20 cellular contexts compared by ENCODE assay signal in genomic region chr3:85903434-85903833, GRCh38.
DNase-seq lines count a peak whose midpoint lies in the region; ATAC-seq, FAIRE-seq and TF ChIP-seq lines count a peak whose summit lies in the region.
"Had no signal": no experiment of that assay in that cellular context is flagged by ENCODE, and none has a peak within 500 bp of the region (broad histone marks: within the 10 kb centered on the region; RNA-seq: fewer than 3 reads in every experiment).

No MANE protein-coding gene starts in this region.

- H3F3A ChIP-seq in neural progenitor cell (ENCODE audit: low read depth) = no peaks in the 10 kb centered on the region

- POLR2A ChIA-PET in WTC11 (lab: Charles Lee) (interaction anchor here (0.6 kb wide), 1 partner anchor 18 kb away, joined by 4 read pairs; no protein-coding TSS in a partner anchor), RWPE1 (lab: Yijun Ruan, JAX; ENCODE audit: low non-redundant PET) (no interaction called here)

- H3K4me1 ChIP-seq in H9 (ENCODE audit: insufficient read depth, low read length) = no peaks in the 10 kb centered on the region; the same call in 1 of the 2 replicates
- H3K4me1 ChIP-seq in neural progenitor cell = no peaks in the 10 kb centered on the region
- no peaks in the 10 kb centered on the region for H3K4me1 ChIP-seq in gastroesophageal sphincter
- H3K4me1 ChIP-seq: BLaER1 treated with 17β-estradiol and CSF1 and Interleukin-3, amounts not matched to agents 10 nM and 100 nM had no signal

- TF ChIP-seq EP300 in gastroesophageal sphincter (IDR thresholded peaks at IDR 0.05) = no peak

- H3K4me2 ChIP-seq in H9 (ENCODE audit: insufficient read depth, insufficient read length, low read length) (no peak overlapping the region), neural progenitor cell (no peak overlapping the region)
- H3K4me2 ChIP-seq: BLaER1 treated with 17β-estradiol and CSF1 and Interleukin-3, amounts not matched to agents 10 nM and 100 nM had no signal

- H3K9me3 ChIP-seq in H9 (ENCODE audit: control insufficient read depth, low read depth, low read length) = no peaks in the 10 kb centered on the region
- no peaks in the 10 kb centered on the region for H3K9me3 ChIP-seq in neural progenitor cell (ENCODE audit: low read depth)
- H3K9me3 ChIP-seq in gastroesophageal sphincter = no peaks in the 10 kb centered on the region
- H3K9me3 ChIP-seq: BLaER1 treated with 17β-estradiol and CSF1 and Interleukin-3, amounts not matched to agents 10 nM and 100 nM had no signal

- H3K79me2 ChIP-seq in H9 (ENCODE audit: insufficient read depth, low read length) (no peaks in the 10 kb centered on the region), neural progenitor cell (ENCODE audit: low read depth) (no peaks in the 10 kb centered on the region)

- no peak for FAIRE-seq in GM12891 (lab: Jason Lieb, UNC)
- FAIRE-seq: G401.6, K562 had no signal

- H2AFZ ChIP-seq in H9 (ENCODE audit: low read length) = peak overlapping the region; percentile 63
- H2AFZ ChIP-seq in neural progenitor cell (replicated peaks) = peak overlapping the region; percentile 58

- H3K9ac ChIP-seq in H9 (ENCODE audit: extremely low read depth, insufficient read length, low read length) (no peak overlapping the region), neural progenitor cell (no peak overlapping the region)
- H3K9ac ChIP-seq: BLaER1 treated with 17β-estradiol and CSF1 and Interleukin-3, amounts not matched to agents 10 nM and 100 nM had no signal

- no peaks in the 10 kb centered on the region for H3K27me3 ChIP-seq in H9 (ENCODE audit: insufficient read depth, low read length)
- H3K27me3 ChIP-seq in neural progenitor cell = no peaks in the 10 kb centered on the region
- no peaks in the 10 kb centered on the region for H3K27me3 ChIP-seq in gastroesophageal sphincter
- H3K27me3 ChIP-seq: BLaER1 treated with 17β-estradiol and CSF1 and Interleukin-3, amounts not matched to agents 10 nM and 100 nM had no signal

- no peaks in the 10 kb centered on the region for H3K23me2 ChIP-seq in H9 (ENCODE audit: insufficient read length, low read depth, low read length, poor library complexity, severe bottlenecking)

- TF ChIP-seq POLR2A in gastroesophageal sphincter (IDR thresholded peaks at IDR 0.05) (no peak), GM12891 (IDR thresholded peaks at IDR 0.05; ENCODE audit: low read depth, low read length) (no peak)

- H3K27me3 Mint-ChIP-seq in H9 (ENCODE audit: low read depth) (no peaks in the 10 kb centered on the region), WTC11 (ENCODE audit: low read depth) (no peaks in the 10 kb centered on the region), glutamatergic neuron (ENCODE audit: unreplicated experiment) (peaks cover 2% of the 10 kb centered on the region), neural progenitor cell (ENCODE audit: insufficient read depth, low read depth) (no peaks in the 10 kb centered on the region)
- H3K27me3 Mint-ChIP-seq: B cell; CD4-positive, CD25-positive, alpha-beta regulatory T cell had no signal

- H3K4ac ChIP-seq in H9 (ENCODE audit: low read depth, low read length) = no peak overlapping the region

- H2BK120ac ChIP-seq in H9 (ENCODE audit: low read depth, low read length, poor library complexity, severe bottlenecking) = no peak overlapping the region

- H3K36me3 Mint-ChIP-seq in H9 (ENCODE audit: insufficient read depth in 1 of 3, low read depth in 3 of 3) (no peaks in the 10 kb centered on the region), WTC11 (no peaks in the 10 kb centered on the region), glutamatergic neuron (ENCODE audit: unreplicated experiment) (no peaks in the 10 kb centered on the region), neural progenitor cell (no peaks in the 10 kb centered on the region)
- H3K36me3 Mint-ChIP-seq: CD4-positive, CD25-positive, alpha-beta regulatory T cell; CD8-positive, alpha-beta memory T cell had no signal

- H2BK20ac ChIP-seq in H9 (ENCODE audit: low read depth, low read length, poor library complexity, severe bottlenecking) = no peak overlapping the region

- H4K5ac ChIP-seq in H9 (ENCODE audit: insufficient read length, low read depth, low read length) = no peak overlapping the region

- H4K91ac ChIP-seq in H9 (ENCODE audit: insufficient read length, low read depth, low read length) = no peak overlapping the region

- peak overlapping the region; percentile 13 to 92 (median 80); a peak in 5 of 7 replicates for H3K27ac Mint-ChIP-seq in H9
- peak overlapping the region; percentile 41; the same call in 1 of the 2 replicates for H3K27ac Mint-ChIP-seq in WTC11
- H3K27ac Mint-ChIP-seq in glutamatergic neuron (ENCODE audit: unreplicated experiment) = peak overlapping the region; percentile 30
- no peak overlapping the region for H3K27ac Mint-ChIP-seq in neural progenitor cell
- H3K27ac Mint-ChIP-seq: B cell; CD4-positive, CD25-positive, alpha-beta regulatory T cell; CD8-positive, alpha-beta memory T cell had no signal

- H4K20me1 ChIP-seq in H9 (ENCODE audit: control insufficient read depth, insufficient read depth, insufficient read length) (no peaks in the 10 kb centered on the region), neural progenitor cell (ENCODE audit: low read depth) (no peaks in the 10 kb centered on the region)
- H4K20me1 ChIP-seq: BLaER1 treated with 17β-estradiol and CSF1 and Interleukin-3, amounts not matched to agents 10 nM and 100 nM had no signal

- no peak overlapping the region for H4K8ac ChIP-seq in H9 (replicated peaks; ENCODE audit: insufficient read length, low read depth, low read length)

- H3K4me3 Mint-ChIP-seq in H9 (no peak overlapping the region), WTC11 (no peak overlapping the region), glutamatergic neuron (ENCODE audit: unreplicated experiment) (no peak overlapping the region), neural progenitor cell (no peak overlapping the region)
- H3K4me3 Mint-ChIP-seq: B cell; CD4-positive, CD25-positive, alpha-beta regulatory T cell; CD8-positive, alpha-beta memory T cell had no signal

- H3K18ac ChIP-seq in H9 (ENCODE audit: insufficient read length, low read depth, low read length) = no peak overlapping the region

- DNase-seq in H9 = no peak
- no peak for DNase-seq in WTC11 (ENCODE audit: low spot score)
- no peak for DNase-seq in glutamatergic neuron
- DNase-seq in neural progenitor cell (ENCODE audit: low spot score) = peak; percentile 7
- no peak for DNase-seq in RWPE1 (ENCODE audit: low spot score)
- no peak for DNase-seq in GM12891 (ENCODE audit: insufficient read length, low spot score)
- no peak for DNase-seq in GM10266 (ENCODE audit: extremely low spot score)
- DNase-seq: CD4-positive, CD25-positive, alpha-beta regulatory T cell; CD8-positive, alpha-beta memory T cell; COR-L47; DMS 273 treated with DMSO at 0.1 percent for 48 hours; DMS53; HCEC 1CT; IMR-90 had no signal

- H2BK5ac ChIP-seq in H9 (ENCODE audit: insufficient read length, low read length) = no peak overlapping the region

- WGBS in H9 (ENCODE audit: extremely low coverage, insufficient read length, low lambda C conversion rate) = no CpG with 5 or more reads among the region's 5 CpGs
- WGBS in gastroesophageal sphincter (ENCODE audit: low coverage in 1 of 2), 2 donors = 51 to 68% methylated on average over 5 of the region's 5 CpGs

- no peak overlapping the region for H2BK12ac ChIP-seq in H9 (ENCODE audit: insufficient read length, low read depth, low read length)

- H2BK15ac ChIP-seq in H9 (ENCODE audit: low read depth, low read length) = no peak overlapping the region

- H3K23ac ChIP-seq in H9 (ENCODE audit: insufficient read length, low read depth, low read length) = no peak overlapping the region

- peak; percentile 47 for ATAC-seq in WTC11
- ATAC-seq in gastroesophageal sphincter = no peak
- ATAC-seq: K562 had no signal

- H3K14ac ChIP-seq in H9 (ENCODE audit: insufficient read depth, low read length) = no peak overlapping the region

- TF ChIP-seq CTCF in H9 (conservative IDR thresholded peaks at IDR 0.05) = no peak
- no peak for TF ChIP-seq CTCF in WTC11 (IDR thresholded peaks at IDR 0.05)
- TF ChIP-seq CTCF in glutamatergic neuron (IDR thresholded peaks at IDR 0.05; ENCODE audit: partially characterized antibody, unreplicated experiment) = no peak
- no peak for TF ChIP-seq CTCF in neural progenitor cell (IDR thresholded peaks at IDR 0.05)
- no peak for TF ChIP-seq CTCF in gastroesophageal sphincter (IDR thresholded peaks at IDR 0.05)
- TF ChIP-seq CTCF in RWPE1 (conservative IDR thresholded peaks at IDR 0.05; ENCODE audit: low read depth) = no peak
- no peak for TF ChIP-seq CTCF in GM10266 (IDR thresholded peaks at IDR 0.05; ENCODE audit: control insufficient read depth, insufficient read depth, low read depth, missing control alignments)

- H2AK5ac ChIP-seq in H9 (ENCODE audit: insufficient read length, low read length) = no peak overlapping the region

- CTCF ChIA-PET in WTC11 (lab: Charles Lee) = no interaction called here
- CTCF ChIA-PET in RWPE1 (lab: Yijun Ruan, JAX) = no interaction called here

- H3K56ac ChIP-seq in H9 (ENCODE audit: insufficient read length, low read depth, low read length) = no peak overlapping the region

- H3K36me3 ChIP-seq in neural progenitor cell (no peaks in the 10 kb centered on the region), gastroesophageal sphincter (no peaks in the 10 kb centered on the region)
- H3K36me3 ChIP-seq: BLaER1 treated with 17β-estradiol and CSF1 and Interleukin-3, amounts not matched to agents 10 nM and 100 nM had no signal

- no peaks in the 10 kb centered on the region for H3K79me1 ChIP-seq in H9 (ENCODE audit: insufficient read depth, low read depth, low read length, poor library complexity, severe bottlenecking)

- H3K4me1 Mint-ChIP-seq in H9 (peaks cover 11 to 16% of the 10 kb centered on the region in 2 experiments), WTC11 (peaks cover 11% of the 10 kb centered on the region), glutamatergic neuron (ENCODE audit: low read depth, unreplicated experiment) (no peaks in the 10 kb centered on the region), neural progenitor cell (no peaks in the 10 kb centered on the region)
- H3K4me1 Mint-ChIP-seq: B cell; CD8-positive, alpha-beta memory T cell had no signal

- H3T11ph ChIP-seq in H9 (ENCODE audit: low read length) = no peak overlapping the region

- peaks cover 0 to 2% of the 10 kb centered on the region in 2 experiments; a peak in 1 of 5 replicates for H3K9me3 Mint-ChIP-seq in H9
- peaks cover 7% of the 10 kb centered on the region; the same call in 1 of the 2 replicates for H3K9me3 Mint-ChIP-seq in WTC11
- H3K9me3 Mint-ChIP-seq in glutamatergic neuron (ENCODE audit: unreplicated experiment) = no peaks in the 10 kb centered on the region
- H3K9me3 Mint-ChIP-seq in neural progenitor cell = no peaks in the 10 kb centered on the region

- H3K4me3 ChIP-seq in neural progenitor cell (no peak overlapping the region), gastroesophageal sphincter (no peak overlapping the region)
- H3K4me3 ChIP-seq: BLaER1 treated with 17β-estradiol and CSF1 and Interleukin-3, amounts not matched to agents 10 nM and 100 nM; K562 had no signal

- H3K27ac ChIP-seq in H9 (ENCODE audit: insufficient read length, low read depth, low read length) = no peak overlapping the region
- H3K27ac ChIP-seq in neural progenitor cell = no peak overlapping the region
- H3K27ac ChIP-seq in gastroesophageal sphincter = no peak overlapping the region
- H3K27ac ChIP-seq in RWPE1 = no peak overlapping the region
- H3K27ac ChIP-seq: BLaER1 treated with 17β-estradiol and CSF1 and Interleukin-3, amounts not matched to agents 10 nM and 100 nM; HL-60 had no signal

TF ChIP-seq in GM12891, 5 proteins besides CTCF, POLR2A, EP300 and RAD21 (continues in another document):
- no peak for TF ChIP-seq SPI1 (IDR thresholded peaks at IDR 0.05; ENCODE audit: low read depth, low read length)
